ENCODE assay signal across 1 cellular context in genomic region chr7:111438369-111439289, GRCh38.
A peak's percentile ranks its signal among the peaks of the same experiment; 100 is the strongest.
TF ChIP-seq lines count a peak whose summit lies in the region.

No MANE protein-coding gene starts in this region.

TF ChIP-seq in K562, 482 proteins besides CTCF, POLR2A, EP300 and RAD21 (continued from another document and continues in another):
- no peak for TF ChIP-seq PTRF (tag; IDR thresholded peaks at IDR 0.05)
- TF ChIP-seq THRA (IDR thresholded peaks at IDR 0.05), result no peak
- TF ChIP-seq KAT2B (IDR thresholded peaks at IDR 0.05; ENCODE audit: low read depth, low read length), result no peak
- TF ChIP-seq E2F5 (CRISPR knock-in tag; IDR thresholded peaks at IDR 0.05), result no peak
- TF ChIP-seq ZNF609 (CRISPR knock-in tag; IDR thresholded peaks at IDR 0.05; ENCODE audit: borderline replicate concordance), result no peak
- no peak for TF ChIP-seq SRSF9 (IDR thresholded peaks at IDR 0.05; ENCODE audit: borderline replicate concordance, low read depth, low read length)
- TF ChIP-seq ZNF384 (IDR thresholded peaks at IDR 0.05; ENCODE audit: low read depth, low read length), result peak; percentile 11; the same call in 1 of the 2 replicates
- peak; percentile 99 for TF ChIP-seq CHAMP1 (IDR thresholded peaks at IDR 0.05)
- peak; percentile 96 for TF ChIP-seq ILF3 (IDR thresholded peaks at IDR 0.05; ENCODE audit: borderline replicate concordance)
- no peak for TF ChIP-seq FOXK1 (CRISPR knock-in tag; IDR thresholded peaks at IDR 0.05; ENCODE audit: borderline replicate concordance)
- TF ChIP-seq ZBTB1 (CRISPR knock-in tag; IDR thresholded peaks at IDR 0.05; ENCODE audit: borderline replicate concordance, low read depth), result no peak
- no peak for TF ChIP-seq ZNF778 (CRISPR knock-in tag; IDR thresholded peaks at IDR 0.05)
- no peak for TF ChIP-seq ZNF583 (CRISPR knock-in tag; IDR thresholded peaks at IDR 0.05)
- TF ChIP-seq E4F1 (CRISPR knock-in tag; IDR thresholded peaks at IDR 0.05; ENCODE audit: borderline replicate concordance), result no peak
- peak; percentile 99 for TF ChIP-seq SMARCB1 (IDR thresholded peaks at IDR 0.05; ENCODE audit: insufficient read length, low read depth)
- TF ChIP-seq FOXO4 (CRISPR knock-in tag; IDR thresholded peaks at IDR 0.05), result no peak
- no peak for TF ChIP-seq CHD7 (IDR thresholded peaks at IDR 0.05; ENCODE audit: low read depth, low read length)
- no peak for TF ChIP-seq ZNF41 (CRISPR knock-in tag; conservative IDR thresholded peaks at IDR 0.05)
- no peak for TF ChIP-seq PHF20 (IDR thresholded peaks at IDR 0.05; ENCODE audit: partially characterized antibody)
- TF ChIP-seq POLR2AphosphoS2 (IDR thresholded peaks at IDR 0.05; ENCODE audit: low read length), result no peak
- no peak for TF ChIP-seq ZNF76 (CRISPR knock-in tag; IDR thresholded peaks at IDR 0.05; ENCODE audit: borderline replicate concordance)
- TF ChIP-seq MXI1 (IDR thresholded peaks at IDR 0.05; ENCODE audit: low read depth, low read length), result no peak
- peak; percentile 69 for TF ChIP-seq FOXJ2 (tag; IDR thresholded peaks at IDR 0.05)
- TF ChIP-seq BHLHE40 (IDR thresholded peaks at IDR 0.05; ENCODE audit: low read length), result peak; percentile 95
- TF ChIP-seq ZNF77 (CRISPR knock-in tag; IDR thresholded peaks at IDR 0.05), result no peak
- no peak for TF ChIP-seq BRCA1 (IDR thresholded peaks at IDR 0.05)
- no peak for TF ChIP-seq BRCA1 (CRISPR knock-in tag; IDR thresholded peaks at IDR 0.05)
- TF ChIP-seq BACH1 (tag; IDR thresholded peaks at IDR 0.05), result no peak
- TF ChIP-seq XRCC3 (IDR thresholded peaks at IDR 0.05), result no peak
- no peak; the same call in 1 of the 2 replicates for TF ChIP-seq TAF7 (tag; IDR thresholded peaks at IDR 0.05)
